ENCODE assay signal across 2 cellular contexts in genomic region chr16:53074296-53074695, GRCh38. TPM values are rescaled to one million over a fixed set of nuclear protein-coding genes. Genes with fewer than 3 reads are reported as not detected.
"Had no signal": no experiment of that assay in that cellular context is flagged by ENCODE, and none has a peak within 500 bp of the region (broad histone marks: within the 10 kb centered on the region; RNA-seq: fewer than 3 reads in every experiment).

No MANE protein-coding gene starts in this region.

RNA-seq across cellular contexts. Expression of gene CHD9NB, which starts 21.6 kb away (rescaled TPM):
- total RNA-seq: OCI-LY7, RPMI7951 had no signal
